Comparison of ENCODE assay signal across 10 cellular contexts in genomic region chr7:137985253-137985896, GRCh38.
DNase-seq lines count a peak whose midpoint lies in the region; ATAC-seq and TF ChIP-seq lines count a peak whose summit lies in the region.
"Had no signal": no experiment of that assay in that cellular context is flagged by ENCODE, and none has a peak within 500 bp of the region (broad histone marks: within the 10 kb centered on the region; RNA-seq: fewer than 3 reads in every experiment).

No MANE protein-coding gene starts in this region.

- H4K20me1 ChIP-seq in BLaER1 treated with 17β-estradiol and CSF1 and Interleukin-3, amounts not matched to agents 10 nM and 100 nM: peaks cover 0 to 39% (median 21%) of the 10 kb centered on the region in 11 experiments; a peak in 10 of 22 replicates

- no peak overlapping the region for H3K9ac ChIP-seq in BLaER1 treated with 17β-estradiol and CSF1 and Interleukin-3, amounts not matched to agents 10 nM and 100 nM

- H3K4me3 ChIP-seq in BLaER1 treated with 17β-estradiol and CSF1 and Interleukin-3, amounts not matched to agents 10 nM and 100 nM: no peak overlapping the region
- no peak overlapping the region for H3K4me3 ChIP-seq in fibroblast of pulmonary artery (replicated peaks; ENCODE audit: low read depth, low read length)

- H3K27ac ChIP-seq in BLaER1 treated with 17β-estradiol and CSF1 and Interleukin-3, amounts not matched to agents 10 nM and 100 nM: no peak overlapping the region; a peak in 1 of 22 replicates

- ATAC-seq in GM19438 (IDR thresholded peaks at IDR 0.05; ENCODE audit: low read depth, unreplicated experiment): peak; percentile 44
- ATAC-seq in HG03095 (IDR thresholded peaks at IDR 0.05; ENCODE audit: unreplicated experiment): peak; percentile 41

- DNase-seq in fibroblast of pulmonary artery (ENCODE audit: low read depth) (peak; percentile 41), DMS114 treated with DMSO at 0.1 percent for 48 hours (lab: John Stamatoyannopoulos, UW; ENCODE audit: unreplicated experiment) (no peak), AG08395 (ENCODE audit: low spot score) (no peak), activated T-cell treated with anti-CD3 and anti-CD28 coated beads for 4 hours (no peak), midbrain (lab: John Stamatoyannopoulos, UW) (no peak)
- DNase-seq: left cardiac atrium, T-helper 2 cell had no signal

- no peak for TF ChIP-seq CTCF in fibroblast of pulmonary artery (IDR thresholded peaks at IDR 0.05; ENCODE audit: low read length, missing control alignments)

- peaks cover 7 to 37% (median 30%) of the 10 kb centered on the region in 11 experiments; a peak in 20 of 22 replicates for H3K36me3 ChIP-seq in BLaER1 treated with 17β-estradiol and CSF1 and Interleukin-3, amounts not matched to agents 10 nM and 100 nM

- peak overlapping the region in 6 of 11 experiments; percentile 5 to 47 (median 24); a peak in 6 of 22 replicates for H3K4me2 ChIP-seq in BLaER1 treated with 17β-estradiol and CSF1 and Interleukin-3, amounts not matched to agents 10 nM and 100 nM

- H3K27me3 ChIP-seq in BLaER1 treated with 17β-estradiol and CSF1 and Interleukin-3, amounts not matched to agents 10 nM and 100 nM: no peaks in the 10 kb centered on the region

- H3K4me1 ChIP-seq in BLaER1 treated with 17β-estradiol and CSF1 and Interleukin-3, amounts not matched to agents 10 nM and 100 nM: peaks cover 32 to 46% (median 37%) of the 10 kb centered on the region in 10 experiments

- peaks cover 27 to 39% (median 31%) of the 10 kb centered on the region in 11 experiments for H3K9me3 ChIP-seq in BLaER1 treated with 17β-estradiol and CSF1 and Interleukin-3, amounts not matched to agents 10 nM and 100 nM (replicated peaks in 1 of 11)
